Comparison of ENCODE assay signal across 8 cellular contexts in genomic region chr19:15869109-15869555, GRCh38. TPM values are rescaled to one million over a fixed set of nuclear protein-coding genes. Genes with fewer than 3 reads are reported as not detected.
DNase-seq lines count a peak whose midpoint lies in the region; ATAC-seq and TF ChIP-seq lines count a peak whose summit lies in the region.

No MANE protein-coding gene starts in this region.

- no peak overlapping the region for H3K4me3 Mint-ChIP-seq in T-helper 2 cell treated with Interferon-gamma antibody and Interleukin-4, amounts not matched to agents 5 μg/mL and 100 μg/mL, for 36 hours

- no peaks in the 10 kb centered on the region for H3K27me3 ChIP-seq in Karpas-422 (ENCODE audit: low read length)
- H3K27me3 ChIP-seq in right lobe of liver: no peaks in the 10 kb centered on the region
- no peaks in the 10 kb centered on the region for H3K27me3 ChIP-seq in upper lobe of left lung
- no peaks in the 10 kb centered on the region for H3K27me3 ChIP-seq in hepatocyte

- H4K20me1 ChIP-seq in Karpas-422 (ENCODE audit: insufficient read depth, low read depth, low read length): no peaks in the 10 kb centered on the region
- no peaks in the 10 kb centered on the region for H4K20me1 ChIP-seq in hepatocyte (ENCODE audit: insufficient read depth, poor library complexity, severe bottlenecking)

- H3K4me2 ChIP-seq in Karpas-422 (ENCODE audit: low read depth, low read length, poor library complexity, severe bottlenecking) (no peak overlapping the region), hepatocyte (no peak overlapping the region)

- TF ChIP-seq POLR2A in right lobe of liver (IDR thresholded peaks at IDR 0.05) (peak; percentile 60), upper lobe of left lung (IDR thresholded peaks at IDR 0.05) (no peak)

- TF ChIP-seq EP300 in upper lobe of left lung (IDR thresholded peaks at IDR 0.05): no peak

- H3K4me3 ChIP-seq in Karpas-422 (ENCODE audit: low read length): no peak overlapping the region
- no peak overlapping the region for H3K4me3 ChIP-seq in right lobe of liver
- no peak overlapping the region for H3K4me3 ChIP-seq in upper lobe of left lung
- H3K4me3 ChIP-seq in hepatocyte: no peak overlapping the region

- H2AFZ ChIP-seq in Karpas-422 (ENCODE audit: low read length): no peak overlapping the region
- H2AFZ ChIP-seq in hepatocyte: no peak overlapping the region

- H3K9me3 Mint-ChIP-seq in T-helper 2 cell treated with Interferon-gamma antibody and Interleukin-4, amounts not matched to agents 5 μg/mL and 100 μg/mL, for 36 hours: no peaks in the 10 kb centered on the region

- H3K9me2 ChIP-seq in Karpas-422 (replicated peaks; ENCODE audit: insufficient read depth, low read length) (no peaks in the 10 kb centered on the region), hepatocyte (replicated peaks; ENCODE audit: insufficient read depth) (no peaks in the 10 kb centered on the region)

- ATAC-seq in right lobe of liver (peak; percentile 95 to 97 (median 96)), upper lobe of left lung (ENCODE audit: low FRiP score in 2 of 2) (peak; percentile 82 to 87)

- intact Hi-C loops in right lobe of liver (cut with DNase I): no loop called here

- H3K27ac ChIP-seq in Karpas-422 (ENCODE audit: low read length) (no peak overlapping the region), right lobe of liver (peak overlapping the region in 2 of 3 donors; percentile 69 to 76), upper lobe of left lung (no peak overlapping the region), hepatocyte (no peak overlapping the region)

- DNase-seq in EH (ENCODE audit: low read depth) (peak; percentile 12), Karpas-422 (peak; percentile 44), right lobe of liver (peak in 2 of 3 donors; percentile 53 to 82), upper lobe of left lung (peak in 1 of 2 donors; percentile 64), NCI-H226 (no peak), hepatocyte (ENCODE audit: low spot score) (no peak)
- no peak for DNase-seq in T-helper 2 cell treated with Interferon-gamma antibody and Interleukin-4, amounts not matched to agents 5 μg/mL and 100 μg/mL, for 36 hours (ENCODE audit: low spot score)
- peak; percentile 34 for DNase-seq in central memory CD4-positive, alpha-beta T cell

- 0% methylated on average over 3 of the region's 3 CpGs for WGBS in right lobe of liver (ENCODE audit: insufficient coverage, low coverage, low lambda C conversion rate, missing lambda C conversion rate)
- WGBS in upper lobe of left lung, 2 donors: 0 to 2% methylated on average over 3 of the region's 3 CpGs
- 43% methylated on average over 3 of the region's 3 CpGs for WGBS in hepatocyte (ENCODE audit: low lambda C conversion rate, missing lambda C conversion rate)

- H3K27ac Mint-ChIP-seq in T-helper 2 cell treated with Interferon-gamma antibody and Interleukin-4, amounts not matched to agents 5 μg/mL and 100 μg/mL, for 36 hours: peak overlapping the region; percentile 3

- H3K9ac ChIP-seq in Karpas-422 (ENCODE audit: low read length): no peak overlapping the region

- no peaks in the 10 kb centered on the region for H3K9me3 ChIP-seq in Karpas-422 (ENCODE audit: low read length)
- no peaks in the 10 kb centered on the region for H3K9me3 ChIP-seq in right lobe of liver
- H3K9me3 ChIP-seq in upper lobe of left lung: no peaks in the 10 kb centered on the region
- no peaks in the 10 kb centered on the region for H3K9me3 ChIP-seq in hepatocyte (ENCODE audit: low read depth)

- peaks cover 39% of the 10 kb centered on the region for H3K4me1 Mint-ChIP-seq in T-helper 2 cell treated with Interferon-gamma antibody and Interleukin-4, amounts not matched to agents 5 μg/mL and 100 μg/mL, for 36 hours (ENCODE audit: low read depth)

- H3K4me1 ChIP-seq in Karpas-422 (ENCODE audit: low read length) (peaks cover 7% of the 10 kb centered on the region), right lobe of liver (peaks cover 0 to 16% (median 5%) of the 10 kb centered on the region in 4 donors), upper lobe of left lung (peaks cover 0 to 6% (median 0%) of the 10 kb centered on the region in 4 donors), hepatocyte (ENCODE audit: insufficient read depth) (no peaks in the 10 kb centered on the region)

- H3K36me3 Mint-ChIP-seq in T-helper 2 cell treated with Interferon-gamma antibody and Interleukin-4, amounts not matched to agents 5 μg/mL and 100 μg/mL, for 36 hours (ENCODE audit: low read depth): no peaks in the 10 kb centered on the region

- H3K36me3 ChIP-seq in Karpas-422 (ENCODE audit: insufficient read depth, low read length) (no peaks in the 10 kb centered on the region), right lobe of liver (no peaks in the 10 kb centered on the region), upper lobe of left lung (no peaks in the 10 kb centered on the region), hepatocyte (replicated peaks; ENCODE audit: insufficient read depth, low read depth) (no peaks in the 10 kb centered on the region)

- H3K79me2 ChIP-seq in Karpas-422 (ENCODE audit: low read length) (no peaks in the 10 kb centered on the region), hepatocyte (no peaks in the 10 kb centered on the region)

- peaks cover 16% of the 10 kb centered on the region for H3K27me3 Mint-ChIP-seq in T-helper 2 cell treated with Interferon-gamma antibody and Interleukin-4, amounts not matched to agents 5 μg/mL and 100 μg/mL, for 36 hours (ENCODE audit: low read depth)

- peak; percentile 63 to 86 (median 78) for TF ChIP-seq CTCF in right lobe of liver (IDR thresholded peaks at IDR 0.05)
- peak; percentile 56 to 72 (median 66) for TF ChIP-seq CTCF in upper lobe of left lung (IDR thresholded peaks at IDR 0.05)
- no peak for TF ChIP-seq CTCF in hepatocyte (IDR thresholded peaks at IDR 0.05; ENCODE audit: poor library complexity)

RNA-seq across cellular contexts. Expression of gene CYP4F2, which starts 28.7 kb away (rescaled TPM):
- not detected in 2 replicates for total RNA-seq in Karpas-422 (2014; rRNA removed; shearing (Covaris generic); ENCODE audit: low replicate concordance)
- 100 to 1,000 TPM; 151 to 228 (median 173) TPM for total RNA-seq in right lobe of liver
- under 1 TPM in 2 of 6 donors, not detected in 4; 0.23 to 0.40 TPM for total RNA-seq in upper lobe of left lung
- total RNA-seq in hepatocyte: not detected in 2 replicates
- polyA plus RNA-seq in hepatocyte: not detected in 2 replicates

RNA-seq across cellular contexts. Expression of gene OR10H1, which starts 53.7 kb away (rescaled TPM):
- not detected in 2 replicates for total RNA-seq in Karpas-422 (2014; rRNA removed; shearing (Covaris generic); ENCODE audit: low replicate concordance)
- total RNA-seq in right lobe of liver (not detected), upper lobe of left lung (not detected), hepatocyte (not detected in 2 replicates)
- polyA plus RNA-seq in hepatocyte: not detected in 2 replicates

Comparison
In these comparisons a context has a peak if more than half of its experiments do, and no peak if none do; other contexts are left out.
1. DNase-seq: peak in EH (single experiment), Karpas-422 (single experiment), central memory CD4-positive, alpha-beta T cell (single experiment) and right lobe of liver (2 of 3); none in T-helper 2 cell treated with Interferon-gamma antibody and Interleukin-4, amounts not matched to agents 5 μg/mL and 100 μg/mL, for 36 hours (single experiment), NCI-H226 (single experiment) and hepatocyte (single experiment).
2. H3K27ac ChIP-seq: peak in right lobe of liver (2 of 3); none in Karpas-422 (single experiment), upper lobe of left lung (0 of 4) and hepatocyte (single experiment).
3. RNA of gene CYP4F2, which starts 28.7 kb away (total RNA-seq): 151 to 228 TPM in right lobe of liver; not detected in Karpas-422, 0.23 to 0.40 TPM in upper lobe of left lung and not detected in hepatocyte; every median in the first group is over 100 times any median in the second.